ENCODE assay signal across 23 cellular contexts in the genomic region with DNA sequence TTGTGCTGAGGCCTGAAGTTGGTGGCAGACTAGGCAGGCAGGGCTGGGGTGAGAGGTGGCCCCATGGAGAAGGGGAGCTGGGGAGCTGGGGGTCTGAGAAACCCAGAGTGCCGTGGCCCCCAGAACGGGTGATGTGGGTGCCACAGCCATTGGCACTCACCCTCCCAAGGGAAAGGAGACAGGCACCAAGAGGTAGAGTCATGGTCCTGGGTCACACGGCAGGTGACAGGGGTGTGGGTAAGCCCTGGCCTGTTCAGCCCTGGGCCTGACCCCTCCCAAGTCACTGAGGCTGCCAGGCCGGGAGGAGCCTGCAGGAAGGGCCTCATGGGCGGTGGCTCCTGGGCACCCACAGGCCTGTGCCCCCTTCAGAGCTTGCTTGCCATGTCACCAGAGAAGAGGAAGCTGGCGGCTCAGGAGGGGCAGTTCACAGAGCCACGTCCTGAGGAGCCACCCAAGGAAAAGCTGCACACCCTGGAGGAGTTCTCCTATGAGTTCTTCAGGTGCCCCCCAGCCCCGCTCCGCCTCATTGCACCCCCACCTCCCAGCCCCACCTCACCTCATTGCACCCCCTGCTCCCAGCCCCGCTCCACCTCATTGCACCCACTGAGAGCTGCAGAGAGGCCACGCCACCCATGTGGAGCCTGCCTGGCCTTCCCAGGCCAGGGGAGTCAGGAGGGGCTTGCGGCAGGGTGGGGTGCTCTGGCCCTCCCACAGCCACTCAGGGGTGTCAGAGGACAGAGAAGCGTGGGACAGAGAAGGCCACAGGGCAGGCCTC. TPM values are rescaled to one million over a fixed set of nuclear protein-coding genes. Genes with fewer than 3 reads are reported as not detected.
A peak's percentile ranks its signal among the peaks of the same experiment; 100 is the strongest.
DNase-seq lines count a peak whose midpoint lies in the region; ATAC-seq and TF ChIP-seq lines count a peak whose summit lies in the region.
"Had no signal": no experiment of that assay in that cellular context is flagged by ENCODE, and none has a peak within 500 bp of the region (broad histone marks: within the 10 kb centered on the region; RNA-seq: fewer than 3 reads in every experiment).

No MANE protein-coding gene starts in this region.

- H4K20me1 ChIP-seq in Karpas-422 (ENCODE audit: insufficient read depth, low read depth, low read length) = no peaks in the 10 kb centered on the region

- no peaks in the 10 kb centered on the region for H3K9me3 Mint-ChIP-seq in CD4-positive, alpha-beta T cell
- H3K9me3 Mint-ChIP-seq in nephron progenitor cell = no peaks in the 10 kb centered on the region
- H3K9me3 Mint-ChIP-seq: activated CD4-positive, alpha-beta memory T cell treated with anti-CD3 and anti-CD28 coated beads for 36 hours; stimulated activated naive CD8-positive, alpha-beta T cell treated with anti-CD3 and anti-CD28 coated beads, Interleukin-15, Interleukin-2, amounts not matched to agents 100 ng/mL and 50 ng/mL, for 24 hours had no signal

- H3K4me1 ChIP-seq in Karpas-422 (ENCODE audit: low read length) (peaks cover 42% of the 10 kb centered on the region), rectal smooth muscle tissue (ENCODE audit: control insufficient read depth, insufficient read depth, low read length) (peaks cover 6% of the 10 kb centered on the region), stomach (peaks cover 0 to 37% (median 26%) of the 10 kb centered on the region in 4 donors)
- H3K4me1 ChIP-seq: pancreas had no signal

- no peak overlapping the region for H3K27ac ChIP-seq in CD4-positive, alpha-beta T cell (ENCODE audit: low read depth, low read length)
- H3K27ac ChIP-seq in Karpas-422 (ENCODE audit: low read length) (no peak overlapping the region), rectal smooth muscle tissue (ENCODE audit: low read depth, low read length) (peak overlapping the region; percentile 53), stomach (peak overlapping the region in 1 of 5 donors; percentile 90)
- H3K27ac ChIP-seq: epithelial cell of prostate, pancreas had no signal

- H2AFZ ChIP-seq in Karpas-422 (ENCODE audit: low read length) = no peak overlapping the region

- H3K9me3 ChIP-seq in CD4-positive, alpha-beta T cell (ENCODE audit: control insufficient read depth, low read length) = no peaks in the 10 kb centered on the region
- no peaks in the 10 kb centered on the region for H3K9me3 ChIP-seq in Karpas-422 (ENCODE audit: low read length)
- no peaks in the 10 kb centered on the region for H3K9me3 ChIP-seq in stomach
- H3K9me3 ChIP-seq: pancreas had no signal

- no peak overlapping the region for H3K9ac ChIP-seq in Karpas-422 (ENCODE audit: low read length)
- H3K9ac ChIP-seq in rectal smooth muscle tissue (ENCODE audit: low read length) = no peak overlapping the region

- CTCF ChIA-PET in CD4-positive, alpha-beta T cell (lab: Charles Lee) = no interaction called here

- no peaks in the 10 kb centered on the region for H3K79me2 ChIP-seq in Karpas-422 (ENCODE audit: low read length)

- no peak overlapping the region for H3K4me3 Mint-ChIP-seq in CD4-positive, alpha-beta T cell
- H3K4me3 Mint-ChIP-seq in nephron progenitor cell = no peak overlapping the region
- H3K4me3 Mint-ChIP-seq: activated CD4-positive, alpha-beta memory T cell treated with anti-CD3 and anti-CD28 coated beads for 36 hours; stimulated activated naive CD8-positive, alpha-beta T cell treated with anti-CD3 and anti-CD28 coated beads, Interleukin-15, Interleukin-2, amounts not matched to agents 100 ng/mL and 50 ng/mL, for 24 hours had no signal

- POLR2A ChIA-PET in CD4-positive, alpha-beta T cell (lab: Charles Lee) = interaction anchor here (1.7 kb wide), 1 partner anchor 10 kb away, joined by 7 read pairs; no protein-coding TSS in a partner anchor

- TF ChIP-seq CTCF in CD4-positive, alpha-beta T cell (IDR thresholded peaks at IDR 0.05) = no peak
- TF ChIP-seq CTCF in nephron progenitor cell (IDR thresholded peaks at IDR 0.05) (no peak), stomach (IDR thresholded peaks at IDR 0.05) (no peak)

- no peak for TF ChIP-seq EP300 in stomach (IDR thresholded peaks at IDR 0.05)

- no peaks in the 10 kb centered on the region for H3K27me3 Mint-ChIP-seq in CD4-positive, alpha-beta T cell
- no peaks in the 10 kb centered on the region for H3K27me3 Mint-ChIP-seq in nephron progenitor cell (ENCODE audit: low read depth, poor library complexity)
- H3K27me3 Mint-ChIP-seq: activated CD4-positive, alpha-beta memory T cell treated with anti-CD3 and anti-CD28 coated beads for 36 hours; stimulated activated naive CD8-positive, alpha-beta T cell treated with anti-CD3 and anti-CD28 coated beads, Interleukin-15, Interleukin-2, amounts not matched to agents 100 ng/mL and 50 ng/mL, for 24 hours had no signal

- no peak for TF ChIP-seq POLR2A in stomach (IDR thresholded peaks at IDR 0.05)

- no peaks in the 10 kb centered on the region for H3K36me3 ChIP-seq in Karpas-422 (ENCODE audit: insufficient read depth, low read length)
- no peaks in the 10 kb centered on the region for H3K36me3 ChIP-seq in rectal smooth muscle tissue (ENCODE audit: control insufficient read depth, insufficient read depth, low read length)
- H3K36me3 ChIP-seq in stomach = no peaks in the 10 kb centered on the region
- H3K36me3 ChIP-seq: pancreas had no signal

- H3K4me2 ChIP-seq in Karpas-422 (ENCODE audit: low read depth, low read length, poor library complexity, severe bottlenecking) = peak overlapping the region; percentile 7

- peak overlapping the region; percentile 57 for H3K27ac Mint-ChIP-seq in CD4-positive, alpha-beta T cell
- H3K27ac Mint-ChIP-seq in nephron progenitor cell = no peak overlapping the region
- H3K27ac Mint-ChIP-seq: activated CD4-positive, alpha-beta memory T cell treated with anti-CD3 and anti-CD28 coated beads for 36 hours; stimulated activated naive CD8-positive, alpha-beta T cell treated with anti-CD3 and anti-CD28 coated beads, Interleukin-15, Interleukin-2, amounts not matched to agents 100 ng/mL and 50 ng/mL, for 24 hours had no signal

- no peak for ATAC-seq in CD4-positive, alpha-beta T cell (ENCODE audit: poor library complexity)
- peak; percentile 7 for ATAC-seq in left ventricle myocardium superior
- ATAC-seq: pancreas had no signal

- WGBS in stomach, 5 donors = 73 to 85% (median 76%) methylated on average over 9 to 13 of the region's 13 CpGs

- intact Hi-C loops in CD4-positive, alpha-beta T cell (cut with DNase I, micrococcal nuclease) = no loop called here
- intact Hi-C loops in left ventricle myocardium superior (cut with micrococcal nuclease) (no loop called here), stomach (cut with DNase I; ENCODE audit: low total_unique reads) (no loop called here)

- no peaks in the 10 kb centered on the region for H3K27me3 ChIP-seq in CD4-positive, alpha-beta T cell (ENCODE audit: control insufficient read depth, insufficient read depth, low read length)
- H3K27me3 ChIP-seq in Karpas-422 (ENCODE audit: low read length) (no peaks in the 10 kb centered on the region), rectal smooth muscle tissue (ENCODE audit: control insufficient read depth, insufficient read depth, low read length) (no peaks in the 10 kb centered on the region), stomach (peaks cover 0 to 15% (median 0%) of the 10 kb centered on the region in 3 donors)
- H3K27me3 ChIP-seq: pancreas had no signal

- H3K36me3 Mint-ChIP-seq in CD4-positive, alpha-beta T cell (ENCODE audit: low read depth) = no peaks in the 10 kb centered on the region
- no peaks in the 10 kb centered on the region for H3K36me3 Mint-ChIP-seq in nephron progenitor cell (ENCODE audit: low read depth)
- H3K36me3 Mint-ChIP-seq: activated CD4-positive, alpha-beta memory T cell treated with anti-CD3 and anti-CD28 coated beads for 36 hours had no signal

- H3K4me3 ChIP-seq in Karpas-422 (ENCODE audit: low read length) (no peak overlapping the region), rectal smooth muscle tissue (ENCODE audit: low read length) (no peak overlapping the region), stomach (no peak overlapping the region)
- H3K4me3 ChIP-seq: lung, pancreas had no signal

- DNase-seq in CD4-positive, alpha-beta T cell = no peak
- no peak for DNase-seq in Karpas-422
- peak; percentile 48 for DNase-seq in left ventricle myocardium superior
- DNase-seq in GM03348 (ENCODE audit: low spot score) = no peak
- DNase-seq in OCI-M1 (lab: John Stamatoyannopoulos, UW) = no peak
- no peak for DNase-seq in nephron progenitor cell
- DNase-seq in stomach = no peak
- DNase-seq: activated CD4-positive, alpha-beta memory T cell treated with anti-CD3 and anti-CD28 coated beads for 36 hours; activated naive CD4-positive, alpha-beta T cell; caudate nucleus; hippocampal formation; islet precursor cell; NCI-H1436; NCI-H524; SW 1271 had no signal

- H3K9me2 ChIP-seq in Karpas-422 (replicated peaks; ENCODE audit: insufficient read depth, low read length) = no peaks in the 10 kb centered on the region

- H3K4me1 Mint-ChIP-seq in CD4-positive, alpha-beta T cell (ENCODE audit: low read depth) = peaks cover 31% of the 10 kb centered on the region
- no peaks in the 10 kb centered on the region for H3K4me1 Mint-ChIP-seq in nephron progenitor cell

RNA-seq across cellular contexts. Expression of gene GPR17, which starts 15.4 kb away (rescaled TPM):
- total RNA-seq in CD4-positive, alpha-beta T cell = not detected
- not detected in 2 replicates for total RNA-seq in Karpas-422 (2014; rRNA removed; shearing (Covaris generic); ENCODE audit: low replicate concordance)
- total RNA-seq in left ventricle myocardium superior = 0.25 TPM
- total RNA-seq in stomach = not detected
- under 1 TPM; 0.19 to 0.61 (median 0.25) TPM for polyA plus RNA-seq in stomach
- total RNA-seq: activated CD4-positive, alpha-beta memory T cell treated with anti-CD3 and anti-CD28 coated beads for 36 hours; fibroblast of villous mesenchyme; MCF 10A; myocyte; pancreas had no signal

RNA-seq across cellular contexts. Expression of gene LIMS2, which starts 44.7 kb away (rescaled TPM):
- total RNA-seq in CD4-positive, alpha-beta T cell = 1 to 10 TPM; 6.1 to 7.0 TPM
- total RNA-seq in Karpas-422 (2014; rRNA removed; shearing (Covaris generic); ENCODE audit: low replicate concordance) = 0.32 and 0.56 TPM in 2 replicates
- total RNA-seq in left ventricle myocardium superior = 274 TPM
- 10 to 100 TPM; 30.3 to 90.4 (median 52.5) TPM for total RNA-seq in stomach
- 10 to 100 TPM; 33.0 to 94.1 (median 66.6) TPM for polyA plus RNA-seq in stomach
- total RNA-seq: MCF 10A had no signal
